In the genomic region with DNA sequence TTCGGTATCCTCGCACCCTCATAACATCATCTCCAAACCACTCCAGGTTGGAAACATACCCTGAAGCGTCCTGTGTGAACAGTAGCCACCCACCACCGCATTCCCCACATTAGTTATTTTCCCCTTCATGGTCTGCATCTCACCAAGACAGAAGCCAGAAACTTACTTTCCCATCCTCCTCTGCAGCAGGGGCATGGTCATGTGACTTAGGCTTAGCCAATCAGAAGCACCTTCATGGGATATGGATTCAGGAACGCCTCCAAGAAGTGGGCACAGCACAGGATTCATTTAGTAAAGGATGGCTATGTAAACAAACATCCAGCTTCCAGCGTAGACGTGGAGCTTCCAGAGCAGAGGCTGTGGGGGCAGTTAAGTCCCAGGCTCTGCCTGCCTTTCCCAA, we compare ENCODE assay signal across 2 cellular contexts.
TF ChIP-seq lines count a peak whose summit lies in the region.

No MANE protein-coding gene starts in this region.

TF ChIP-seq in SK-N-SH, 30 proteins besides CTCF, POLR2A, EP300 and RAD21 (continued from another document):
- no peak for TF ChIP-seq GATA2 (CRISPR knock-in tag; IDR thresholded peaks at IDR 0.05)
- peak; percentile 57; the same call in 1 of the 2 replicates for TF ChIP-seq USF1 (IDR thresholded peaks at IDR 0.05; ENCODE audit: borderline replicate concordance, low read depth)
- TF ChIP-seq EZH2phosphoT487 (IDR thresholded peaks at IDR 0.05; ENCODE audit: borderline replicate concordance, low read depth) = no peak
TF ChIP-seq in SK-N-SH: peak in this region for 1.

TF ChIP-seq in SK-N-SH treated with all-trans-retinoic acid at 6 μM for 48 hours, 23 proteins besides CTCF, POLR2A, EP300 and RAD21 (continued from another document):
- TF ChIP-seq TSHZ2 (CRISPR knock-in tag; IDR thresholded peaks at IDR 0.05) (no peak), ISL1 (CRISPR knock-in tag; IDR thresholded peaks at IDR 0.05) (no peak), ZC3H10 (CRISPR knock-in tag; IDR thresholded peaks at IDR 0.05) (no peak), RARB (CRISPR knock-in tag; IDR thresholded peaks at IDR 0.05) (no peak), ZNF565 (CRISPR knock-in tag; conservative IDR thresholded peaks at IDR 0.05; ENCODE audit: low read depth) (no peak)
- TF ChIP-seq, protein P1, sequence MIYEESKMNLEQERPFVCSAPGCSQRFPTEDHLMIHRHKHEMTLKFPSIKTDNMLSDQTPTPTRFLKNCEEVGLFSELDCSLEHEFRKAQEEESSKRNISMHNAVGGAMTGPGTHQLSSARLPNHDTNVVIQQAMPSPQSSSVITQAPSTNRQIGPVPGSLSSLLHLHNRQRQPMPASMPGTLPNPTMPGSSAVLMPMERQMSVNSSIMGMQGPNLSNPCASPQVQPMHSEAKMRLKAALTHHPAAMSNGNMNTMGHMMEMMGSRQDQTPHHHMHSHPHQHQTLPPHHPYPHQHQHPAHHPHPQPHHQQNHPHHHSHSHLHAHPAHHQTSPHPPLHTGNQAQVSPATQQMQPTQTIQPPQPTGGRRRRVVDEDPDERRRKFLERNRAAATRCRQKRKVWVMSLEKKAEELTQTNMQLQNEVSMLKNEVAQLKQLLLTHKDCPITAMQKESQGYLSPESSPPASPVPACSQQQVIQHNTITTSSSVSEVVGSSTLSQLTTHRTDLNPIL (CRISPR knock-in tag; IDR thresholded peaks at IDR 0.05; ENCODE audit: low read depth) = no peak
- TF ChIP-seq, protein P2, sequence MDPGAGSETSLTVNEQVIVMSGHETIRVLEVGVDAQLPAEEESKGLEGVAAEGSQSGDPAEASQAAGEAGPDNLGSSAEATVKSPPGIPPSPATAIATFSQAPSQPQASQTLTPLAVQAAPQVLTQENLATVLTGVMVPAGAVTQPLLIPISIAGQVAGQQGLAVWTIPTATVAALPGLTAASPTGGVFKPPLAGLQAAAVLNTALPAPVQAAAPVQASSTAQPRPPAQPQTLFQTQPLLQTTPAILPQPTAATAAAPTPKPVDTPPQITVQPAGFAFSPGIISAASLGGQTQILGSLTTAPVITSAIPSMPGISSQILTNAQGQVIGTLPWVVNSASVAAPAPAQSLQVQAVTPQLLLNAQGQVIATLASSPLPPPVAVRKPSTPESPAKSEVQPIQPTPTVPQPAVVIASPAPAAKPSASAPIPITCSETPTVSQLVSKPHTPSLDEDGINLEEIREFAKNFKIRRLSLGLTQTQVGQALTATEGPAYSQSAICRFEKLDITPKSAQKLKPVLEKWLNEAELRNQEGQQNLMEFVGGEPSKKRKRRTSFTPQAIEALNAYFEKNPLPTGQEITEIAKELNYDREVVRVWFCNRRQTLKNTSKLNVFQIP (CRISPR knock-in tag; IDR thresholded peaks at IDR 0.05; ENCODE audit: borderline replicate concordance, low read depth) = no peak
